In genomic region chr5:124683917-124684555, GRCh38 we compare ENCODE assay signal across 28 cellular contexts.
DNase-seq lines count a peak whose midpoint lies in the region; ATAC-seq and TF ChIP-seq lines count a peak whose summit lies in the region.
"Had no signal": no experiment of that assay in that cellular context is flagged by ENCODE, and none has a peak within 500 bp of the region (broad histone marks: within the 10 kb centered on the region; RNA-seq: fewer than 3 reads in every experiment).

No MANE protein-coding gene starts in this region.

- H3K4me2 ChIP-seq in trophoblast cell (ENCODE audit: low read length) = no peak overlapping the region

- peaks cover 0 to 2% of the 10 kb centered on the region in 2 experiments for H3K36me3 ChIP-seq in trophoblast cell (ENCODE audit: control insufficient read depth in 1 of 2, insufficient read depth in 2 of 2, low read length in 2 of 2)
- no peaks in the 10 kb centered on the region for H3K36me3 ChIP-seq in Caco-2 (ENCODE audit: control insufficient read depth, insufficient read depth, low read length)
- H3K36me3 ChIP-seq: SJSA1, upper lobe of right lung had no signal

- TF ChIP-seq CTCF in Caco-2 (IDR thresholded peaks at IDR 0.05; ENCODE audit: insufficient read depth in 1 of 2, low read depth in 1 of 2, low read length in 1 of 2, severe bottlenecking in 1 of 2, unreplicated experiment in 1 of 2) = no peak

- no peak overlapping the region for H3K27ac Mint-ChIP-seq in Caco-2 (ENCODE audit: unreplicated experiment)
- H3K27ac Mint-ChIP-seq: activated T-helper 2 cell treated with anti-CD3 and anti-CD28 coated beads, Interferon-gamma antibody, Interleukin-2, Interleukin-4, amounts not matched to agents 10 μg/mL and 5 μg/mL and 100 μg/mL, durations not matched to agents 14 hours and 24 hours and 36 hours; stimulated activated memory B cell treated with anti-CD40 and anti-IgM and Interleukin-4, amounts not matched to agents 10 μg/mL and 1 μg/mL and 100 μg/mL, for 72 hours had no signal

- intact Hi-C loops in left ventricle myocardium superior (cut with micrococcal nuclease) (no loop called here), Right ventricle myocardium inferior (cut with DNase I) (no loop called here), Caco-2 (cut with micrococcal nuclease; ENCODE audit: unreplicated experiment) (no loop called here)

- POLR2A ChIA-PET in Caco-2 (lab: Charles Lee) = no interaction called here

- CTCF ChIA-PET in Caco-2 (lab: Charles Lee) = no interaction called here

- H3K27me3 ChIP-seq in trophoblast cell (ENCODE audit: insufficient read depth, low read length) (no peaks in the 10 kb centered on the region), Caco-2 (replicated peaks; ENCODE audit: control insufficient read depth, insufficient read depth, low read length) (no peaks in the 10 kb centered on the region)
- H3K27me3 ChIP-seq: SJSA1, upper lobe of right lung had no signal

- no peaks in the 10 kb centered on the region for H3K79me1 ChIP-seq in trophoblast cell (ENCODE audit: low read length)

- BruUV-seq in Caco-2 (replicated peaks; lab: Mats Ljungman, UMichigan) = no TSS peak

- H3K4me3 ChIP-seq in trophoblast cell (ENCODE audit: low read depth, low read length) (no peak overlapping the region), Caco-2 (ENCODE audit: low read depth, low read length) (no peak overlapping the region)
- H3K4me3 ChIP-seq: SJSA1, upper lobe of right lung had no signal

- H3K27me3 Mint-ChIP-seq in Caco-2 (ENCODE audit: insufficient read depth, unreplicated experiment) = no peaks in the 10 kb centered on the region
- H3K27me3 Mint-ChIP-seq: brain; CD8-positive, alpha-beta memory T cell; stimulated activated memory B cell treated with anti-CD40 and anti-IgM and Interleukin-4, amounts not matched to agents 10 μg/mL and 1 μg/mL and 100 μg/mL, for 72 hours had no signal

- no peak overlapping the region for H4K8ac ChIP-seq in trophoblast cell (ENCODE audit: low read depth, low read length)

- no peak overlapping the region for H3K9ac ChIP-seq in trophoblast cell (ENCODE audit: low read length)

- no peak overlapping the region for H3K4ac ChIP-seq in trophoblast cell (ENCODE audit: low read depth, low read length)

- no peak overlapping the region for H2AFZ ChIP-seq in trophoblast cell (ENCODE audit: insufficient read depth, low read length, poor library complexity)

- no peak overlapping the region for H2AK5ac ChIP-seq in trophoblast cell (ENCODE audit: low read length)

- H3K23ac ChIP-seq in trophoblast cell (ENCODE audit: low read length) = no peak overlapping the region

- H4K12ac ChIP-seq in trophoblast cell (ENCODE audit: low read depth, low read length) = no peak overlapping the region

- peak; percentile 36 for ATAC-seq in left ventricle myocardium superior
- no peak for ATAC-seq in Right ventricle myocardium inferior
- ATAC-seq: HCT116; stimulated activated memory B cell treated with anti-CD40 and anti-IgM and Interleukin-4, amounts not matched to agents 10 μg/mL and 1 μg/mL and 100 μg/mL, for 72 hours; upper lobe of right lung had no signal

- H3K36me3 Mint-ChIP-seq in Caco-2 (ENCODE audit: insufficient read depth, unreplicated experiment) = no peaks in the 10 kb centered on the region
- H3K36me3 Mint-ChIP-seq: CD8-positive, alpha-beta memory T cell had no signal

- no peak overlapping the region for H2BK12ac ChIP-seq in trophoblast cell (ENCODE audit: low read length)

- H3K79me2 ChIP-seq in trophoblast cell (ENCODE audit: control insufficient read depth, insufficient read depth, low read length, poor library complexity) = no peaks in the 10 kb centered on the region

- no peak overlapping the region for H4K91ac ChIP-seq in trophoblast cell (ENCODE audit: low read depth, low read length)

- peaks cover 10% of the 10 kb centered on the region for H3K9me3 Mint-ChIP-seq in Caco-2 (ENCODE audit: unreplicated experiment)
- H3K9me3 Mint-ChIP-seq: activated T-helper 2 cell treated with anti-CD3 and anti-CD28 coated beads, Interferon-gamma antibody, Interleukin-2, Interleukin-4, amounts not matched to agents 10 μg/mL and 5 μg/mL and 100 μg/mL, durations not matched to agents 14 hours and 24 hours and 36 hours; stimulated activated memory B cell treated with anti-CD40 and anti-IgM and Interleukin-4, amounts not matched to agents 10 μg/mL and 1 μg/mL and 100 μg/mL, for 72 hours had no signal

- no peak overlapping the region for H3K4me3 Mint-ChIP-seq in Caco-2 (ENCODE audit: unreplicated experiment)
- H3K4me3 Mint-ChIP-seq: brain; CD8-positive, alpha-beta memory T cell; stimulated activated memory B cell treated with anti-CD40 and anti-IgM and Interleukin-4, amounts not matched to agents 10 μg/mL and 1 μg/mL and 100 μg/mL, for 72 hours had no signal

- DNase-seq in left ventricle myocardium superior = no peak
- no peak for DNase-seq in Right ventricle myocardium inferior (ENCODE audit: missing footprints)
- DNase-seq in kidney tubule cell (ENCODE audit: low spot score) = peak; percentile 35
- peak; percentile 38 to 75 for DNase-seq in trophoblast cell
- no peak for DNase-seq in Caco-2
- no peak for DNase-seq in stimulated activated naive CD4-positive, alpha-beta T cell treated with Interleukin-2 at 50 U/mL for 16 hours (lab: John Stamatoyannopoulos, UW)
- no peak for DNase-seq in medulla oblongata (ENCODE audit: extremely low spot score)
- no peak for DNase-seq in stimulated activated CD4-positive, alpha-beta T cell treated with anti-CD3 and anti-CD28 coated beads, Interleukin-4, amount 100 ng/mL, for 4 hours
- DNase-seq: activated CD4-positive, alpha-beta T cell treated with anti-CD3 and anti-CD28 coated beads for 4 hours; activated naive CD4-positive, alpha-beta T cell treated with anti-CD3 and anti-CD28 coated beads, Interleukin-2, amount 50 U/mL, for 16 hours; activated T-cell treated with anti-CD3 and anti-CD28 coated beads for 4 hours; CD8-positive, alpha-beta memory T cell; cerebellar nuclear complex; foreskin melanocyte; kidney glomerular epithelial cell; mammary epithelial cell; NCI-H1436; NCI-H2081 treated with DMSO at 0.1 percent for 48 hours; NCI-H446 treated with DMSO at 0.1 percent for 48 hours; NCI-H82; T1000; upper lobe of right lung had no signal

- WGBS in trophoblast cell (ENCODE audit: extremely low coverage, insufficient coverage, insufficient read length) = no CpG with 5 or more reads among the region's 2 CpGs

- no peak overlapping the region for H3K27ac ChIP-seq in trophoblast cell (ENCODE audit: low read depth, low read length)
- H3K27ac ChIP-seq: SJSA1, upper lobe of right lung, VCaP had no signal

- H3K4me1 ChIP-seq in trophoblast cell (ENCODE audit: control insufficient read depth in 1 of 2, insufficient read depth in 2 of 2, low read length in 2 of 2) (no peaks in the 10 kb centered on the region), Caco-2 (peaks cover 30% of the 10 kb centered on the region)

- H3K14ac ChIP-seq in trophoblast cell (ENCODE audit: low read length) = no peak overlapping the region

- no peak overlapping the region for H2BK120ac ChIP-seq in trophoblast cell (ENCODE audit: insufficient read depth, low read length, poor library complexity)

- H2BK5ac ChIP-seq in trophoblast cell (ENCODE audit: low read depth, low read length, poor library complexity) = no peak overlapping the region

- no peak overlapping the region for H3K18ac ChIP-seq in trophoblast cell (ENCODE audit: low read length)

- H3K4me1 Mint-ChIP-seq in Caco-2 (ENCODE audit: low read depth, unreplicated experiment) = peaks cover 38% of the 10 kb centered on the region
- H3K4me1 Mint-ChIP-seq: CD8-positive, alpha-beta memory T cell had no signal

- H3K9me3 ChIP-seq in trophoblast cell (ENCODE audit: insufficient read depth, low read depth, low read length) = no peaks in the 10 kb centered on the region
- H3K9me3 ChIP-seq in Caco-2 = no peaks in the 10 kb centered on the region
- H3K9me3 ChIP-seq: SJSA1, upper lobe of right lung had no signal

Comparison
In these comparisons a context has a peak if more than half of its experiments do, and no peak if none do; other contexts are left out.
1. DNase-seq: peak in kidney tubule cell (single experiment) and trophoblast cell (2 of 2); none in left ventricle myocardium superior (single experiment), Right ventricle myocardium inferior (single experiment), Caco-2 (0 of 2), stimulated activated naive CD4-positive, alpha-beta T cell treated with Interleukin-2 at 50 U/mL for 16 hours (single experiment), medulla oblongata (single experiment) and stimulated activated CD4-positive, alpha-beta T cell treated with anti-CD3 and anti-CD28 coated beads, Interleukin-4, amount 100 ng/mL, for 4 hours (0 of 2).